20 cellular contexts compared by ENCODE assay signal in the genomic region with DNA sequence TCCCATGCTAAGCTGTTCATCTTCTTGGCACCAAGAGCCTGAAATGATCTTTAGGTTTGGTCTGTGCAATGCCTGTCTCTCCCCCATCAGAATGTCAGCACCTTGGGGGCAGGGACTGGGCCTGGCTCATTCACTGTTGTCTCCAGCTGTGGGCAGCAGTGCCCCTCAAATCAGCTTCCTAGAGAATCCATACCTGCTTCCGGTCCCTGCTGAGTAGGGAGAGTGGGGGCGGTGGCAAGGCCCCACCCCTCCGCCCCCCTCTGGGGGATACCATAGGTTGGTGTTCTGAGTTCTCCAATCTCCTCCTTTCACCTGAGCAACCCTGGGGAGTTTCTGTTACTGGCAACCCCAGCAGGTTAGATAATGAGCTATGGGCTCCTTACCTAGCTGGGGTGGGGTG. TPM values are rescaled to one million over a fixed set of nuclear protein-coding genes. Genes with fewer than 3 reads are reported as not detected.
DNase-seq lines count a peak whose midpoint lies in the region; ATAC-seq and TF ChIP-seq lines count a peak whose summit lies in the region.
"Had no signal": no experiment of that assay in that cellular context is flagged by ENCODE, and none has a peak within 500 bp of the region (broad histone marks: within the 10 kb centered on the region; RNA-seq: fewer than 3 reads in every experiment).

No MANE protein-coding gene starts in this region.

- no peak for ATAC-seq in SK-N-SH treated with all-trans-retinoic acid at 6 μM for 48 hours
- ATAC-seq in T-helper 17 cell, result no peak
- ATAC-seq: activated CD4-positive, CD25-positive, alpha-beta regulatory T cell treated with anti-CD3 and anti-CD28 coated beads, Interleukin-2, amount 50 U/mL, for 24 hours had no signal

- H3K27me3 ChIP-seq in SK-N-SH (ENCODE audit: insufficient read depth), result no peaks in the 10 kb centered on the region
- H3K27me3 ChIP-seq: hepatocyte, SJSA1, spleen had no signal

- no peaks in the 10 kb centered on the region for H3F3A ChIP-seq in SK-N-SH (replicated peaks; ENCODE audit: insufficient read depth)

- no peak overlapping the region for H3K9ac ChIP-seq in SK-N-SH

- TF ChIP-seq CTCF in SK-N-SH (IDR thresholded peaks at IDR 0.05), result no peak
- no peak for TF ChIP-seq CTCF in progenitor cell of endocrine pancreas (IDR thresholded peaks at IDR 0.05; ENCODE audit: unreplicated experiment)

- no peaks in the 10 kb centered on the region for H4K20me1 ChIP-seq in SK-N-SH (ENCODE audit: insufficient read depth)

- H3K9me3 ChIP-seq in SK-N-SH, result no peaks in the 10 kb centered on the region
- no peaks in the 10 kb centered on the region for H3K9me3 ChIP-seq in T-helper 17 cell (ENCODE audit: control insufficient read depth, low read length, poor library complexity, severe bottlenecking)
- H3K9me3 ChIP-seq: SJSA1, spleen had no signal

- H3K4me3 Mint-ChIP-seq in T-helper 17 cell (no peak overlapping the region), progenitor cell of endocrine pancreas (ENCODE audit: low read depth) (no peak overlapping the region)
- H3K4me3 Mint-ChIP-seq in activated T-helper 2 cell treated with anti-CD3 and anti-CD28 coated beads, Interferon-gamma antibody, Interleukin-2, Interleukin-4, amounts not matched to agents 10 μg/mL and 5 μg/mL and 100 μg/mL, durations not matched to agents 14 hours and 24 hours and 36 hours (ENCODE audit: low read depth), result no peak overlapping the region
- H3K4me3 Mint-ChIP-seq: mesothelial cell of epicardium had no signal

- H3K36me3 Mint-ChIP-seq in T-helper 17 cell (ENCODE audit: low read depth), result no peaks in the 10 kb centered on the region
- H3K36me3 Mint-ChIP-seq in progenitor cell of endocrine pancreas (ENCODE audit: insufficient read depth), result no peaks in the 10 kb centered on the region
- H3K36me3 Mint-ChIP-seq in activated T-helper 2 cell treated with anti-CD3 and anti-CD28 coated beads, Interferon-gamma antibody, Interleukin-2, Interleukin-4, amounts not matched to agents 10 μg/mL and 5 μg/mL and 100 μg/mL, durations not matched to agents 14 hours and 24 hours and 36 hours (ENCODE audit: low read depth), result no peaks in the 10 kb centered on the region
- H3K36me3 Mint-ChIP-seq: mesothelial cell of epicardium had no signal

- no peak for TF ChIP-seq EP300 in SK-N-SH (IDR thresholded peaks at IDR 0.05; ENCODE audit: borderline replicate concordance in 1 of 2, low read depth in 1 of 2, low read length in 1 of 2)

- intact Hi-C loops in activated T-helper 2 cell treated with anti-CD3 and anti-CD28 coated beads, Interferon-gamma antibody, Interleukin-2, Interleukin-4, amounts not matched to agents 10 μg/mL and 5 μg/mL and 100 μg/mL, durations not matched to agents 14 hours and 24 hours and 36 hours (cut with micrococcal nuclease), result no loop called here

- H3K4me2 ChIP-seq in SK-N-SH, result no peak overlapping the region
- H3K4me2 ChIP-seq: hepatocyte had no signal

- POLR2A ChIA-PET in SK-N-SH (lab: Yijun Ruan, JAX), result no interaction called here

- H3K27ac Mint-ChIP-seq in T-helper 17 cell, result peak overlapping the region; percentile 56
- H3K27ac Mint-ChIP-seq in progenitor cell of endocrine pancreas, result peak overlapping the region; percentile 5
- H3K27ac Mint-ChIP-seq in activated T-helper 2 cell treated with anti-CD3 and anti-CD28 coated beads, Interferon-gamma antibody, Interleukin-2, Interleukin-4, amounts not matched to agents 10 μg/mL and 5 μg/mL and 100 μg/mL, durations not matched to agents 14 hours and 24 hours and 36 hours, result no peak overlapping the region
- H3K27ac Mint-ChIP-seq: mesothelial cell of epicardium had no signal

- H3K27me3 Mint-ChIP-seq in T-helper 17 cell (no peaks in the 10 kb centered on the region), progenitor cell of endocrine pancreas (peaks cover 20% of the 10 kb centered on the region)
- no peaks in the 10 kb centered on the region for H3K27me3 Mint-ChIP-seq in activated T-helper 2 cell treated with anti-CD3 and anti-CD28 coated beads, Interferon-gamma antibody, Interleukin-2, Interleukin-4, amounts not matched to agents 10 μg/mL and 5 μg/mL and 100 μg/mL, durations not matched to agents 14 hours and 24 hours and 36 hours (ENCODE audit: low read depth)

- peaks cover 0 to 5% of the 10 kb centered on the region in 2 experiments; a peak in 1 of 4 replicates for H3K4me1 ChIP-seq in SK-N-SH (ENCODE audit: control insufficient read depth in 1 of 2, insufficient read depth in 2 of 2, low read depth in 1 of 2, low read length in 1 of 2)
- H3K4me1 ChIP-seq: SJSA1, spleen had no signal

- CTCF ChIA-PET in SK-N-SH (lab: Yijun Ruan, JAX), result interaction anchor here (1.2 to 2.9 kb wide), 2 partner anchors 14 to 116 kb away, joined by 3 to 9 read pairs; no protein-coding TSS in a partner anchor

- 92% methylated on average over 2 of the region's 3 CpGs for WGBS in SK-N-SH (ENCODE audit: low lambda C conversion rate)

- H3K9me2 ChIP-seq in SK-N-SH, result no peaks in the 10 kb centered on the region

- H2AFZ ChIP-seq in SK-N-SH (ENCODE audit: low read depth), result no peak overlapping the region
- H2AFZ ChIP-seq: hepatocyte had no signal

- DNase-seq in SK-N-SH (peak; percentile 21), T-helper 17 cell (no peak), iPS DF 4.7 (ENCODE audit: extremely low read depth, low spot score) (peak; percentile 9), progenitor cell of endocrine pancreas (ENCODE audit: low spot score, unreplicated experiment) (no peak), NCI-H2081 (lab: John Stamatoyannopoulos, UW) (no peak)
- DNase-seq in stimulated activated CD4-positive, alpha-beta T cell treated with anti-CD3 and anti-CD28 coated beads, Interleukin-4, amount 100 ng/mL, for 1 hour, result no peak
- DNase-seq in activated T-helper 2 cell treated with anti-CD3 and anti-CD28 coated beads, Interferon-gamma antibody, Interleukin-2, Interleukin-4, amounts not matched to agents 10 μg/mL and 5 μg/mL and 100 μg/mL, durations not matched to agents 14 hours and 24 hours and 36 hours (ENCODE audit: low spot score), result no peak
- DNase-seq: ACHN; activated T-cell treated with anti-CD3 and anti-CD28 coated beads, Interleukin-2, amount 50 U/mL, for 48 hours; GF-D8; stimulated activated CD8-positive, alpha-beta memory T cell treated with anti-CD3 and anti-CD28 coated beads, Interleukin-4, amount 100 ng/mL, for 48 hours had no signal

- no peak overlapping the region for H3K27ac ChIP-seq in SK-N-SH (ENCODE audit: low read depth in 2 of 2, low read length in 1 of 2)
- H3K27ac ChIP-seq: C4-2B, hepatocyte, SJSA1, spleen had no signal

- no peaks in the 10 kb centered on the region for H3K79me2 ChIP-seq in SK-N-SH (ENCODE audit: insufficient read depth)
- H3K79me2 ChIP-seq: hepatocyte had no signal

- H3K4me1 Mint-ChIP-seq in T-helper 17 cell, result peaks cover 3% of the 10 kb centered on the region
- H3K4me1 Mint-ChIP-seq in progenitor cell of endocrine pancreas (ENCODE audit: low read depth), result peaks cover 3% of the 10 kb centered on the region
- H3K4me1 Mint-ChIP-seq in activated T-helper 2 cell treated with anti-CD3 and anti-CD28 coated beads, Interferon-gamma antibody, Interleukin-2, Interleukin-4, amounts not matched to agents 10 μg/mL and 5 μg/mL and 100 μg/mL, durations not matched to agents 14 hours and 24 hours and 36 hours (ENCODE audit: low read depth), result no peaks in the 10 kb centered on the region

- no peak overlapping the region for H3K4me3 ChIP-seq in SK-N-SH (ENCODE audit: low read depth in 2 of 2, low read length in 1 of 2)
- H3K4me3 ChIP-seq: hepatocyte, SJSA1, spleen had no signal

- no peaks in the 10 kb centered on the region for H3K36me3 ChIP-seq in SK-N-SH (replicated peaks in 1 of 2; ENCODE audit: control insufficient read depth in 1 of 2, insufficient read depth in 2 of 2, low read length in 1 of 2)
- H3K36me3 ChIP-seq: SJSA1, spleen had no signal

- TF ChIP-seq RAD21 in SK-N-SH (IDR thresholded peaks at IDR 0.05; ENCODE audit: low read length), result no peak

- no peaks in the 10 kb centered on the region for H3K9me3 Mint-ChIP-seq in progenitor cell of endocrine pancreas (ENCODE audit: low read depth)
- H3K9me3 Mint-ChIP-seq in activated T-helper 2 cell treated with anti-CD3 and anti-CD28 coated beads, Interferon-gamma antibody, Interleukin-2, Interleukin-4, amounts not matched to agents 10 μg/mL and 5 μg/mL and 100 μg/mL, durations not matched to agents 14 hours and 24 hours and 36 hours, result no peaks in the 10 kb centered on the region
- H3K9me3 Mint-ChIP-seq: mesothelial cell of epicardium had no signal

TF ChIP-seq in SK-N-SH, 30 proteins besides CTCF, POLR2A, EP300 and RAD21:
- TF ChIP-seq EZH2phosphoT487 (IDR thresholded peaks at IDR 0.05; ENCODE audit: borderline replicate concordance, low read depth), result no peak
- no peak for TF ChIP-seq FOSL2 (IDR thresholded peaks at IDR 0.05; ENCODE audit: borderline replicate concordance, low read depth)
- no peak for TF ChIP-seq RXRA (IDR thresholded peaks at IDR 0.05; ENCODE audit: borderline replicate concordance, low read depth)
- TF ChIP-seq NFIC (IDR thresholded peaks at IDR 0.05; ENCODE audit: borderline replicate concordance), result no peak
- TF ChIP-seq RCOR1 (IDR thresholded peaks at IDR 0.05; ENCODE audit: low read length), result no peak

TF ChIP-seq in SK-N-SH treated with all-trans-retinoic acid at 6 μM for 48 hours, 23 proteins besides CTCF, POLR2A, EP300 and RAD21 (continues in another document):
- no peak for TF ChIP-seq ZC3H10 (CRISPR knock-in tag; IDR thresholded peaks at IDR 0.05)

RNA-seq across cellular contexts. Expression of gene SPDEF, which starts 19.2 kb away (rescaled TPM):
- polyA plus RNA-seq in SK-N-SH (2012; rRNA removed), result 0.03 and 0.10 TPM in 2 replicates
- 0.01 TPM in 1 of 2 replicates, not detected in the other for polyA plus RNA-seq in SK-N-SH (2012; cell fraction: cytosol; rRNA removed)
- polyA plus RNA-seq in SK-N-SH (2012; cell fraction: nucleus; rRNA removed), result 0.23 and 0.27 TPM in 2 replicates
- total RNA-seq in T-helper 17 cell, result under 1 TPM; 0.23 to 0.35 TPM
- 0.62 and 0.65 TPM in 2 replicates for total RNA-seq in progenitor cell of endocrine pancreas
- 0.09 and 0.16 TPM in 2 replicates for total RNA-seq in activated T-helper 2 cell treated with anti-CD3 and anti-CD28 coated beads, Interferon-gamma antibody, Interleukin-2, Interleukin-4, amounts not matched to agents 10 μg/mL and 5 μg/mL and 100 μg/mL, durations not matched to agents 14 hours and 24 hours and 36 hours
- total RNA-seq: LHCN-M2, SJSA1, temporal lobe had no signal

Comparison
In these comparisons a context has a peak if more than half of its experiments do, and no peak if none do; other contexts are left out.
1. DNase-seq: peak in SK-N-SH (single experiment) and iPS DF 4.7 (single experiment); none in T-helper 17 cell (0 of 3), progenitor cell of endocrine pancreas (single experiment), stimulated activated CD4-positive, alpha-beta T cell treated with anti-CD3 and anti-CD28 coated beads, Interleukin-4, amount 100 ng/mL, for 1 hour (single experiment), NCI-H2081 (0 of 2) and activated T-helper 2 cell treated with anti-CD3 and anti-CD28 coated beads, Interferon-gamma antibody, Interleukin-2, Interleukin-4, amounts not matched to agents 10 μg/mL and 5 μg/mL and 100 μg/mL, durations not matched to agents 14 hours and 24 hours and 36 hours (single experiment).